Comparison of ENCODE assay signal across 15 cellular contexts in genomic region chr10:120432209-120432608, GRCh38. TPM values are rescaled to one million over a fixed set of nuclear protein-coding genes. Genes with fewer than 3 reads are reported as not detected.
"Had no signal": no experiment of that assay in that cellular context is flagged by ENCODE, and none has a peak within 500 bp of the region (broad histone marks: within the 10 kb centered on the region; RNA-seq: fewer than 3 reads in every experiment).

No MANE protein-coding gene starts in this region.

- H3K27ac Mint-ChIP-seq: activated naive CD4-positive, alpha-beta T cell treated with anti-CD3 and anti-CD28 coated beads, Interleukin-2, amount 10 ng/mL, durations not matched to agents 7 days and 5 days; memory B cell; naive thymus-derived CD4-positive, alpha-beta T cell had no signal

- H3K36me3 Mint-ChIP-seq: activated naive CD4-positive, alpha-beta T cell treated with anti-CD3 and anti-CD28 coated beads, Interleukin-2, amount 10 ng/mL, durations not matched to agents 7 days and 5 days; memory B cell; naive thymus-derived CD4-positive, alpha-beta T cell had no signal

- H3K4me3 ChIP-seq: coronary artery, mucosa of descending colon, ovary, spleen had no signal

- DNase-seq: activated CD4-positive, alpha-beta T cell treated with anti-CD3 and anti-CD28 coated beads, Interleukin-2, amount 50 U/mL, for 4 hours; activated CD4-positive, CD25-positive, alpha-beta regulatory T cell treated with anti-CD3 and anti-CD28 coated beads, Interleukin-2, amount 50 U/mL, for 72 hours; activated naive CD4-positive, alpha-beta T cell treated with anti-CD3 and anti-CD28 coated beads, Interleukin-2, amount 10 ng/mL, durations not matched to agents 7 days and 5 days; activated T-cell treated with anti-CD3 and anti-CD28 coated beads for 4 hours; foreskin melanocyte; kidney glomerular epithelial cell; left ventricle myocardium superior; mucosa of descending colon; naive thymus-derived CD4-positive, alpha-beta T cell; ovary; spleen; T1000 had no signal

- H3K9me3 Mint-ChIP-seq: activated naive CD4-positive, alpha-beta T cell treated with anti-CD3 and anti-CD28 coated beads, Interleukin-2, amount 10 ng/mL, durations not matched to agents 7 days and 5 days; memory B cell had no signal

- H3K4me1 Mint-ChIP-seq: activated naive CD4-positive, alpha-beta T cell treated with anti-CD3 and anti-CD28 coated beads, Interleukin-2, amount 10 ng/mL, durations not matched to agents 7 days and 5 days; memory B cell had no signal

- H3K4me3 Mint-ChIP-seq: activated naive CD4-positive, alpha-beta T cell treated with anti-CD3 and anti-CD28 coated beads, Interleukin-2, amount 10 ng/mL, durations not matched to agents 7 days and 5 days; memory B cell; naive thymus-derived CD4-positive, alpha-beta T cell had no signal

- ATAC-seq: left ventricle myocardium superior; mucosa of descending colon; naive thymus-derived CD4-positive, alpha-beta T cell; sciatic nerve had no signal

RNA-seq across cellular contexts. Expression of gene PLPP4, which starts 24.8 kb away (rescaled TPM):
- total RNA-seq: left ventricle myocardium superior; naive thymus-derived CD4-positive, alpha-beta T cell; spleen had no signal
